Comparison of ENCODE assay signal across 11 cellular contexts in the genomic region with DNA sequence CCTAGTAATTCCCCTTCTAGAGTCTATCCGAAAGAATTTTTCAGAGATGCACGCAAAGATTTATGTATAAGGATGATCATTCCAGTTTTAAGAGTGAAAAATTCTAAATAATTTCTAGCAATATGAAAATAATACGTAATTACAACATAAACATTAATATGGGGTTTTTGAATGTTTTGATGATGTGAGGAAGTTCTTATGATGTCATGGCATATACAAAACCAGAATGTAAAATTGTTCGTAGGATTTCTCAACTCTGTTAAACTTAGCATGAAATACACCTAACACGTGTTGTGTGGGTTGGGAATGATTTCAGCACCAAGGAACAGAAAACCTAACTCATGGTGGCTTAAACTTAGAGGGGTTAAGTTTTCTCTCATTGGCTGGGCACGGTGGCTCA.
"Had no signal": no experiment of that assay in that cellular context is flagged by ENCODE, and none has a peak within 500 bp of the region (broad histone marks: within the 10 kb centered on the region; RNA-seq: fewer than 3 reads in every experiment).

No MANE protein-coding gene starts in this region.

- ATAC-seq: GM23338, HCT116 had no signal

- H3K4me3 ChIP-seq: GM23248, GM23338, HAP-1 had no signal

- DNase-seq: GM23248, GOT3, H7, H9, HCEC 1CT, HFFc6 had no signal

- H3K27ac Mint-ChIP-seq: GM23338, H9, HFFc6 had no signal

- FAIRE-seq: H1, H54 had no signal

- H3K4me1 Mint-ChIP-seq: GM23338 had no signal

- H3K4me2 ChIP-seq: GM23338 had no signal

- H2AFZ ChIP-seq: GM23248 had no signal

- H3K9me3 ChIP-seq: HAP-1 had no signal

- H3K4me3 Mint-ChIP-seq: GM23338, H9, HFFc6 had no signal

- H3K36me3 ChIP-seq: HAP-1 had no signal

- H3K9me3 Mint-ChIP-seq: GM23338, H9, HFFc6 had no signal

- H3K27ac ChIP-seq: GM23248 had no signal

- H3K9ac ChIP-seq: GM23248 had no signal
